ENCODE assay signal across 1 cellular context in genomic region chr10:80196950-80197315, GRCh38.
TF ChIP-seq lines count a peak whose summit lies in the region.

No MANE protein-coding gene starts in this region.

TF ChIP-seq in SK-N-SH treated with all-trans-retinoic acid at 6 μM for 48 hours, 23 proteins besides CTCF, POLR2A, EP300 and RAD21 (continued from another document):
- TF ChIP-seq ZFP30 (CRISPR knock-in tag; IDR thresholded peaks at IDR 0.05) (no peak), TSHZ2 (CRISPR knock-in tag; IDR thresholded peaks at IDR 0.05) (no peak), ZNF70 (CRISPR knock-in tag; IDR thresholded peaks at IDR 0.05) (no peak), BACH2 (CRISPR knock-in tag; IDR thresholded peaks at IDR 0.05; ENCODE audit: borderline replicate concordance) (no peak), ZFP3 (CRISPR knock-in tag; IDR thresholded peaks at IDR 0.05) (no peak), CREB5 (CRISPR knock-in tag; IDR thresholded peaks at IDR 0.05; ENCODE audit: low read depth) (no peak)
TF ChIP-seq in SK-N-SH treated with all-trans-retinoic acid at 6 μM for 48 hours: peak in this region for 0.
